ENCODE assay signal across 1 cellular context in genomic region chr11:68445531-68446035, GRCh38.
TF ChIP-seq lines count a peak whose summit lies in the region.

No MANE protein-coding gene starts in this region.

TF ChIP-seq in IMR-90, 13 proteins besides CTCF, POLR2A, EP300 and RAD21 (continued from another document):
- TF ChIP-seq USF2 (IDR thresholded peaks at IDR 0.05; ENCODE audit: low read depth, low read length) (no peak), MXI1 (IDR thresholded peaks at IDR 0.05; ENCODE audit: borderline replicate concordance, low read depth, low read length) (no peak)
